Comparison of ENCODE assay signal across 8 cellular contexts in genomic region chr9:98057095-98057799, GRCh38. TPM values are rescaled to one million over a fixed set of nuclear protein-coding genes. Genes with fewer than 3 reads are reported as not detected.
DNase-seq lines count a peak whose midpoint lies in the region; ATAC-seq and TF ChIP-seq lines count a peak whose summit lies in the region.

No MANE protein-coding gene starts in this region.

- H3K4me1 ChIP-seq in ES-I3 (ENCODE audit: insufficient read depth, low read length), result no peaks in the 10 kb centered on the region
- H3K4me1 ChIP-seq in iPS-15b (ENCODE audit: control insufficient read depth, insufficient read depth, low read length), result no peaks in the 10 kb centered on the region
- H3K4me1 ChIP-seq in spleen, result peaks cover 6 to 46% (median 34%) of the 10 kb centered on the region in 6 donors

- H3K36me3 Mint-ChIP-seq in activated naive CD8-positive, alpha-beta T cell treated with anti-CD3 and anti-CD28 coated beads, Interleukin-2, amount 10 ng/mL, durations not matched to agents 7 days and 5 days, result peaks cover 12% of the 10 kb centered on the region

- H3K27me3 Mint-ChIP-seq in activated naive CD8-positive, alpha-beta T cell treated with anti-CD3 and anti-CD28 coated beads, Interleukin-2, amount 10 ng/mL, durations not matched to agents 7 days and 5 days, result no peaks in the 10 kb centered on the region

- H3K27me3 ChIP-seq in iPS-15b (ENCODE audit: control insufficient read depth, insufficient read depth, low read length), result no peaks in the 10 kb centered on the region
- H3K27me3 ChIP-seq in spleen (replicated peaks in 1 of 7), result no peaks in the 10 kb centered on the region

- WGBS in spleen, 5 donors, result 3 to 7% (median 4%) methylated on average over 17 of the region's 17 CpGs

- POLR2A ChIA-PET in activated naive CD8-positive, alpha-beta T cell treated with anti-CD3 and anti-CD28 coated beads, Interleukin-2, amount 10 ng/mL, durations not matched to agents 7 days and 5 days (lab: Charles Lee), result interaction anchor here (1.0 to 4.3 kb wide), 16 partner anchors 11 to 199 kb away, joined by 3 to 42 read pairs (median 8); partner anchors contain the start of genes ANP32B, CORO2A, TBC1D2 and TRIM14

- H3K36me3 ChIP-seq in ES-I3 (ENCODE audit: insufficient read depth, low read length), result peaks cover 3% of the 10 kb centered on the region; the same call in 1 of the 2 replicates
- H3K36me3 ChIP-seq in iPS-15b (ENCODE audit: control insufficient read depth, insufficient read depth, low read length), result peaks cover 5% of the 10 kb centered on the region
- H3K36me3 ChIP-seq in spleen, result peaks cover 0 to 24% (median 15%) of the 10 kb centered on the region in 6 donors

- no peaks in the 10 kb centered on the region for H3K9me3 Mint-ChIP-seq in activated naive CD8-positive, alpha-beta T cell treated with anti-CD3 and anti-CD28 coated beads, Interleukin-2, amount 10 ng/mL, durations not matched to agents 7 days and 5 days

- TF ChIP-seq POLR2A in spleen (IDR thresholded peaks at IDR 0.05), result no peak

- H3K9ac ChIP-seq in ES-I3 (ENCODE audit: low read depth, low read length) (peak overlapping the region; percentile 82), iPS-15b (ENCODE audit: low read depth, low read length) (peak overlapping the region; percentile 81)

- peak overlapping the region; percentile 94 for H3K4me3 Mint-ChIP-seq in activated naive CD8-positive, alpha-beta T cell treated with anti-CD3 and anti-CD28 coated beads, Interleukin-2, amount 10 ng/mL, durations not matched to agents 7 days and 5 days

- peak overlapping the region; percentile 89 to 99 (median 97) for H3K27ac ChIP-seq in spleen

- no peak for ATAC-seq in activated naive CD8-positive, alpha-beta T cell treated with anti-CD3 and anti-CD28 coated beads, Interleukin-2, amount 10 ng/mL, durations not matched to agents 7 days and 5 days (ENCODE audit: low read depth)
- ATAC-seq in HG02840 (IDR thresholded peaks at IDR 0.05; ENCODE audit: low FRiP score, unreplicated experiment) (no peak), HG02610 (IDR thresholded peaks at IDR 0.05; ENCODE audit: unreplicated experiment) (no peak)

- DNase-seq in Jurkat, Clone E6-1 (ENCODE audit: low read depth, low spot score), result no peak
- no peak for DNase-seq in activated naive CD8-positive, alpha-beta T cell treated with anti-CD3 and anti-CD28 coated beads, Interleukin-2, amount 10 ng/mL, durations not matched to agents 7 days and 5 days
- DNase-seq in spleen, result no peak
- DNase-seq in AG20443 (ENCODE audit: low spot score), result no peak

- H3K4me1 Mint-ChIP-seq in activated naive CD8-positive, alpha-beta T cell treated with anti-CD3 and anti-CD28 coated beads, Interleukin-2, amount 10 ng/mL, durations not matched to agents 7 days and 5 days, result peaks cover 15% of the 10 kb centered on the region

- peak overlapping the region; percentile 92 for H3K27ac Mint-ChIP-seq in activated naive CD8-positive, alpha-beta T cell treated with anti-CD3 and anti-CD28 coated beads, Interleukin-2, amount 10 ng/mL, durations not matched to agents 7 days and 5 days

- intact Hi-C loops in spleen (cut with DNase I; ENCODE audit: low total_unique reads), result no loop called here

- no peak for TF ChIP-seq CTCF in spleen (IDR thresholded peaks at IDR 0.05 in 8 of 11, conservative IDR thresholded peaks at IDR 0.05 in 3 of 11)

- no peaks in the 10 kb centered on the region for H3K9me3 ChIP-seq in ES-I3 (ENCODE audit: control insufficient read depth, insufficient read depth, low read length)
- H3K9me3 ChIP-seq in iPS-15b (ENCODE audit: control insufficient read depth, insufficient read depth, low read length), result no peaks in the 10 kb centered on the region
- no peaks in the 10 kb centered on the region for H3K9me3 ChIP-seq in spleen

- peak overlapping the region; percentile 80 for H3K4me3 ChIP-seq in Jurkat, Clone E6-1 (ENCODE audit: low read length)
- H3K4me3 ChIP-seq in iPS-15b (ENCODE audit: low read depth, low read length) (peak overlapping the region; percentile 74), spleen (peak overlapping the region; percentile 77 to 96 (median 84))

RNA-seq across cellular contexts. Expression of gene NANS, which starts 0.7 kb away (rescaled TPM):
- 64.5 TPM for polyA plus RNA-seq in Jurkat, Clone E6-1 (2012; ENCODE audit: insufficient read depth, insufficient read length)
- total RNA-seq in activated naive CD8-positive, alpha-beta T cell treated with anti-CD3 and anti-CD28 coated beads, Interleukin-2, amount 10 ng/mL, durations not matched to agents 7 days and 5 days, result 10 to 100 TPM; 30.0 to 31.1 TPM
- 10 to 100 TPM; 44.2 to 87.3 (median 54.7) TPM for total RNA-seq in spleen
- 10 to 100 TPM; 30.6 to 53.1 (median 42.7) TPM for polyA plus RNA-seq in spleen
